In the genomic region with DNA sequence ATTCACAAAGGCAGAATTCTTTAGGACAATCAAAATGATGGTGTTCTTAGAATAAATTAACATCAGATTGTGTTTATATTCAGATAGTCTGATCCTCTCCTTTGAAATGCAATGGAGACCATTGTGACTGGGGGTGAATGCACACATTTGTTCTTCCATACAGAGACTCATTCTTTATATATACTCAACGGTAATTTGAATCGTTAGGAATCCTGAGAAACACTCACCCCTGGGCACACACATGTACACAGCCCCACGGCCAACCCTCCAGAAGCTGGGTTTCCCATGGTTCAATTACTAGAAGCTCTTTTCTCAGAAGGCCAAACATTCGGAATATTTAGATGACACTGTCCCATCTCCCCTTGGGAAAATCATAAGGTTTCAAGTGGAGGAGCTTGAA, we compare ENCODE assay signal across 23 cellular contexts.
DNase-seq lines count a peak whose midpoint lies in the region.
"Had no signal": no experiment of that assay in that cellular context is flagged by ENCODE, and none has a peak within 500 bp of the region (broad histone marks: within the 10 kb centered on the region; RNA-seq: fewer than 3 reads in every experiment).

No MANE protein-coding gene starts in this region.

- in situ Hi-C loops in HAP-1 (cut with MboI; ENCODE audit: low sequenced_read_pairs), result no loop called here

- H3K4me1 ChIP-seq in HAP-1, result peaks cover 17% of the 10 kb centered on the region
- H3K4me1 ChIP-seq: A549, BE2C had no signal

- DNase-seq in COLO829 (ENCODE audit: low spot score) (peak; percentile 82), HAP-1 (ENCODE audit: low spot score in 2 of 2) (peak; percentile 68 to 92), foreskin melanocyte (peak; percentile 53), NOMO-1 (lab: John Stamatoyannopoulos, UW; ENCODE audit: unreplicated experiment in 2 of 2) (no peak), hippocampal formation (lab: John Stamatoyannopoulos, UW) (no peak), kidney glomerular epithelial cell (lab: John Stamatoyannopoulos, UW) (no peak)
- DNase-seq: 8988T; ACHN; AML-193; BE2C; CD4-positive, alpha-beta T cell; CD8-positive, alpha-beta memory T cell; COR-L47; DMS153; DMS79; EL; GDM1; H9; HFFc6 had no signal

- H3K4me3 ChIP-seq in HAP-1, result no peak overlapping the region
- H3K4me3 ChIP-seq: A549; BLaER1 treated with 17β-estradiol and CSF1 and Interleukin-3, amounts not matched to agents 10 nM and 100 nM; GM12878; GM23338 had no signal

- no peaks in the 10 kb centered on the region for H3K27me3 ChIP-seq in HAP-1 (ENCODE audit: low read depth)

- H3K9me3 ChIP-seq in HAP-1, result peaks cover 7% of the 10 kb centered on the region; the same call in 1 of the 2 replicates
- H3K9me3 ChIP-seq: A549, BE2C had no signal

- no peaks in the 10 kb centered on the region for H3K36me3 ChIP-seq in HAP-1 (replicated peaks)
- H3K36me3 ChIP-seq: BE2C had no signal

Comparison
In these comparisons a context has a peak if more than half of its experiments do, and no peak if none do; other contexts are left out.
1. DNase-seq: peak in COLO829 (single experiment), HAP-1 (2 of 2) and foreskin melanocyte (single experiment); none in NOMO-1 (0 of 2), hippocampal formation (0 of 2) and kidney glomerular epithelial cell (single experiment).